ENCODE assay signal across 16 cellular contexts in genomic region chr2:70517804-70518203, GRCh38. TPM values are rescaled to one million over a fixed set of nuclear protein-coding genes. Genes with fewer than 3 reads are reported as not detected.
A peak's percentile ranks its signal among the peaks of the same experiment; 100 is the strongest.
DNase-seq lines count a peak whose midpoint lies in the region; ATAC-seq and TF ChIP-seq lines count a peak whose summit lies in the region.
"Had no signal": no experiment of that assay in that cellular context is flagged by ENCODE, and none has a peak within 500 bp of the region (broad histone marks: within the 10 kb centered on the region; RNA-seq: fewer than 3 reads in every experiment).

No MANE protein-coding gene starts in this region.

- H3K9me3 ChIP-seq in BLaER1 (no peaks in the 10 kb centered on the region), neutrophil (no peaks in the 10 kb centered on the region)
- no peaks in the 10 kb centered on the region for H3K9me3 ChIP-seq in effector memory CD4-positive, alpha-beta T cell (ENCODE audit: control insufficient read depth, low read length)
- H3K9me3 ChIP-seq: Caco-2 had no signal

- H3K9ac ChIP-seq in BLaER1: no peak overlapping the region
- H3K9ac ChIP-seq: KMS-11 had no signal

- H3K4me1 ChIP-seq in BLaER1 (peaks cover 9% of the 10 kb centered on the region), neutrophil (ENCODE audit: control insufficient read depth in 1 of 2, insufficient read depth in 1 of 2, low read depth in 1 of 2, low read length in 1 of 2) (peaks cover 80 to 88% of the 10 kb centered on the region in 2 experiments)
- no peaks in the 10 kb centered on the region for H3K4me1 ChIP-seq in effector memory CD4-positive, alpha-beta T cell (ENCODE audit: control insufficient read depth, insufficient read depth, low read length, poor library complexity, severe bottlenecking)
- H3K4me1 ChIP-seq: Caco-2 had no signal

- no peaks in the 10 kb centered on the region for H3K27me3 ChIP-seq in BLaER1
- no peaks in the 10 kb centered on the region for H3K27me3 ChIP-seq in neutrophil
- H3K27me3 ChIP-seq in effector memory CD4-positive, alpha-beta T cell (replicated peaks; ENCODE audit: control insufficient read depth, insufficient read depth, low read length, poor library complexity, severe bottlenecking): no peaks in the 10 kb centered on the region

- intact Hi-C loops in Right ventricle myocardium superior (cut with DNase I): no loop called here

- H3K27ac ChIP-seq in BLaER1 (0 out of 2 replicates have a peak overlapping the region, but pooled peaks have one; percentile 12), epithelial cell of prostate (peak overlapping the region; percentile 100), neutrophil (peak overlapping the region; percentile 89)
- H3K27ac ChIP-seq in effector memory CD4-positive, alpha-beta T cell (ENCODE audit: insufficient read depth, low read length, poor library complexity, severe bottlenecking): no peak overlapping the region
- H3K27ac ChIP-seq: C4-2B, KMS-11 had no signal

- H3K36me3 ChIP-seq in BLaER1 (no peaks in the 10 kb centered on the region), neutrophil (no peaks in the 10 kb centered on the region)
- H3K36me3 ChIP-seq in effector memory CD4-positive, alpha-beta T cell (ENCODE audit: control insufficient read depth, insufficient read depth, low read length): no peaks in the 10 kb centered on the region

- no peak for ATAC-seq in Right ventricle myocardium superior (ENCODE audit: poor library complexity)
- ATAC-seq: CD8-positive, alpha-beta T cell; GM23338 had no signal

- in situ Hi-C loops in GM13977 (cut with MboI; ENCODE audit: low pct_unique_long_range_greater_than_20kb, low sequenced_read_pairs, unreplicated experiment): no loop called here

- no peak for TF ChIP-seq CTCF in GM13977 (IDR thresholded peaks at IDR 0.05; ENCODE audit: extremely low read depth, insufficient read depth, missing control alignments)
- TF ChIP-seq CTCF in neutrophil (IDR thresholded peaks at IDR 0.05): no peak

- H4K20me1 ChIP-seq in BLaER1: no peaks in the 10 kb centered on the region

- peak overlapping the region; percentile 36 for H3K4me2 ChIP-seq in BLaER1
- H3K4me2 ChIP-seq: GM23338, KMS-11 had no signal

- H3K4me3 ChIP-seq in BLaER1 (no peak overlapping the region), neutrophil (ENCODE audit: low read depth in 1 of 2, low read length in 1 of 2) (peak overlapping the region; percentile 10 to 17)
- no peak overlapping the region for H3K4me3 ChIP-seq in effector memory CD4-positive, alpha-beta T cell (ENCODE audit: insufficient read depth, low read depth, low read length, poor library complexity, severe bottlenecking)
- H3K4me3 ChIP-seq: GM23338 had no signal

- peak; percentile 8 for DNase-seq in GM13977 (ENCODE audit: low spot score)
- no peak for DNase-seq in epithelial cell of prostate (ENCODE audit: low read depth, low spot score)
- no peak for DNase-seq in effector memory CD4-positive, alpha-beta T cell
- no peak for DNase-seq in Right ventricle myocardium superior
- no peak for DNase-seq in DMS 273 treated with DMSO at 0.1 percent for 48 hours (lab: John Stamatoyannopoulos, UW)
- DNase-seq: ACHN; Caco-2; CD8-positive, alpha-beta T cell; DMS53; GF-D8; H7 had no signal

RNA-seq across cellular contexts. Expression of gene TGFA, which starts 35.8 kb away (rescaled TPM):
- total RNA-seq in Right ventricle myocardium superior: 2.1 TPM

Comparison
In these comparisons a context has a peak if more than half of its experiments do, and no peak if none do; other contexts are left out.
1. H3K4me3 ChIP-seq: peak in neutrophil (2 of 2); none in BLaER1 (single experiment) and effector memory CD4-positive, alpha-beta T cell (single experiment).